8 cellular contexts compared by ENCODE assay signal in genomic region chr12:27332407-27333310, GRCh38. TPM values are rescaled to one million over a fixed set of nuclear protein-coding genes. Genes with fewer than 3 reads are reported as not detected.
DNase-seq lines count a peak whose midpoint lies in the region; ATAC-seq and TF ChIP-seq lines count a peak whose summit lies in the region.

A gene with protein sequence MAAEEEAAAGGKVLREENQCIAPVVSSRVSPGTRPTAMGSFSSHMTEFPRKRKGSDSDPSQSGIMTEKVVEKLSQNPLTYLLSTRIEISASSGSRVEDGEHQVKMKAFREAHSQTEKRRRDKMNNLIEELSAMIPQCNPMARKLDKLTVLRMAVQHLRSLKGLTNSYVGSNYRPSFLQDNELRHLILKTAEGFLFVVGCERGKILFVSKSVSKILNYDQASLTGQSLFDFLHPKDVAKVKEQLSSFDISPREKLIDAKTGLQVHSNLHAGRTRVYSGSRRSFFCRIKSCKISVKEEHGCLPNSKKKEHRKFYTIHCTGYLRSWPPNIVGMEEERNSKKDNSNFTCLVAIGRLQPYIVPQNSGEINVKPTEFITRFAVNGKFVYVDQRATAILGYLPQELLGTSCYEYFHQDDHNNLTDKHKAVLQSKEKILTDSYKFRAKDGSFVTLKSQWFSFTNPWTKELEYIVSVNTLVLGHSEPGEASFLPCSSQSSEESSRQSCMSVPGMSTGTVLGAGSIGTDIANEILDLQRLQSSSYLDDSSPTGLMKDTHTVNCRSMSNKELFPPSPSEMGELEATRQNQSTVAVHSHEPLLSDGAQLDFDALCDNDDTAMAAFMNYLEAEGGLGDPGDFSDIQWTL (plus strand): TSS chr12:27332836. CDS start chr12:27333073, 237 bp downstream.

- H3K4me1 Mint-ChIP-seq in neural progenitor cell: peaks cover 26% of the 10 kb centered on the region

- H3K36me3 Mint-ChIP-seq in neural progenitor cell: peaks cover 3% of the 10 kb centered on the region

- H3K9me3 ChIP-seq in neural progenitor cell (ENCODE audit: low read depth) (no peaks in the 10 kb centered on the region), vagina (no peaks in the 10 kb centered on the region)

- H3K9me3 Mint-ChIP-seq in neural progenitor cell: no peaks in the 10 kb centered on the region

- no peak for TF ChIP-seq POLR2A in vagina (IDR thresholded peaks at IDR 0.05)

- no peak for TF ChIP-seq CTCF in AG10803 (conservative IDR thresholded peaks at IDR 0.05; ENCODE audit: low read length)
- no peak for TF ChIP-seq CTCF in fibroblast of mammary gland (conservative IDR thresholded peaks at IDR 0.05; ENCODE audit: control insufficient read depth, insufficient read depth, low read depth, low read length)
- TF ChIP-seq CTCF in neural progenitor cell (IDR thresholded peaks at IDR 0.05): no peak
- no peak for TF ChIP-seq CTCF in vagina (IDR thresholded peaks at IDR 0.05)

- H3K4me1 ChIP-seq in neural progenitor cell (peaks cover 18% of the 10 kb centered on the region), vagina (peaks cover 22% of the 10 kb centered on the region)

- H3K4me3 ChIP-seq in AG10803 (ENCODE audit: low read length) (peak within 1 kb of the TSS; percentile 73), fibroblast of mammary gland (ENCODE audit: control insufficient read depth, low read depth, low read length) (peak within 1 kb of the TSS; percentile 64), neural progenitor cell (peak within 1 kb of the TSS; percentile 76), vagina (peak within 1 kb of the TSS; percentile 61 to 67)

- H3K4me2 ChIP-seq in neural progenitor cell: peak within 1 kb of the TSS; percentile 87

- H2AFZ ChIP-seq in neural progenitor cell (replicated peaks): peak within 1 kb of the TSS; percentile 99

- peaks cover 8% of the 10 kb centered on the region for H3F3A ChIP-seq in neural progenitor cell (ENCODE audit: low read depth)

- H3K27ac Mint-ChIP-seq in neural progenitor cell: peak within 1 kb of the TSS; percentile 20

- H3K36me3 ChIP-seq in neural progenitor cell (no peaks in the 10 kb centered on the region), vagina (peaks cover 0 to under 1% of the 10 kb centered on the region in 2 donors)

- H4K20me1 ChIP-seq in neural progenitor cell (ENCODE audit: low read depth): peaks cover 9% of the 10 kb centered on the region

- no peak within 1 kb of the TSS for H3K27ac ChIP-seq in neural progenitor cell
- H3K27ac ChIP-seq in vagina: peak within 1 kb of the TSS; percentile 60

- DNase-seq in AG10803 (ENCODE audit: low read depth) (peak; percentile 26), NCI-H526 treated with DMSO at 0.1 percent for 48 hours (lab: John Stamatoyannopoulos, UW) (peak; percentile 44), fibroblast of mammary gland (ENCODE audit: low read depth) (peak; percentile 27), neural progenitor cell (ENCODE audit: low spot score) (peak; percentile 85), vagina (ENCODE audit: extremely low spot score in 2 of 2) (no peak)
- DNase-seq in activated T-cell treated with anti-CD3 and anti-CD28 coated beads, Interleukin-2, amount 50 U/mL, for 1 hour: peak; percentile 42

- intact Hi-C loops in vagina (cut with DNase I): no loop called here

- ATAC-seq in GM18907 (IDR thresholded peaks at IDR 0.05; ENCODE audit: unreplicated experiment): peak; percentile 40
- ATAC-seq in HG03135 (IDR thresholded peaks at IDR 0.05; ENCODE audit: unreplicated experiment): peak; percentile 40

- H3K27me3 Mint-ChIP-seq in neural progenitor cell (ENCODE audit: insufficient read depth, low read depth): peaks cover 21% of the 10 kb centered on the region

- H3K27me3 ChIP-seq in neural progenitor cell (peaks cover 43% of the 10 kb centered on the region), vagina (no peaks in the 10 kb centered on the region)

- peaks cover 13% of the 10 kb centered on the region for H3K79me2 ChIP-seq in neural progenitor cell (ENCODE audit: low read depth)

- H3K9ac ChIP-seq in neural progenitor cell: no peak within 1 kb of the TSS

- H3K4me3 Mint-ChIP-seq in neural progenitor cell: peak within 1 kb of the TSS; percentile 91

RNA-seq across cellular contexts. Expression of the gene that starts here (rescaled TPM):
- total RNA-seq in neural progenitor cell (ENCODE audit: low replicate concordance) (8.6 and 12.9 TPM in 2 replicates), vagina (9.8 TPM)

Comparison
In these comparisons a context has a peak if more than half of its experiments do, and no peak if none do; other contexts are left out.
1. DNase-seq: peak in AG10803 (single experiment), NCI-H526 treated with DMSO at 0.1 percent for 48 hours (single experiment), activated T-cell treated with anti-CD3 and anti-CD28 coated beads, Interleukin-2, amount 50 U/mL, for 1 hour (single experiment), fibroblast of mammary gland (single experiment) and neural progenitor cell (single experiment); none in vagina (0 of 2).
2. Peak in every context shown above with its lines, with median percentiles within 50 percentile points of each other: H3K4me3 ChIP-seq.